8 cellular contexts compared by ENCODE assay signal in genomic region chr19:7871530-7872305, GRCh38. TPM values are rescaled to one million over a fixed set of nuclear protein-coding genes. Genes with fewer than 3 reads are reported as not detected.
DNase-seq lines count a peak whose midpoint lies in the region; ATAC-seq lines count a peak whose summit lies in the region.

No MANE protein-coding gene starts in this region.

- peaks cover 6% of the 10 kb centered on the region for H3K27me3 ChIP-seq in layer of hippocampus (ENCODE audit: control insufficient read depth, insufficient read depth, low read length)

- H3K27ac ChIP-seq in layer of hippocampus (ENCODE audit: low read depth, low read length): peak overlapping the region; percentile 65

- DNase-seq in DMS53 (lab: John Stamatoyannopoulos, UW) (peak; percentile 79), DMS53 treated with DMSO at 0.1 percent for 48 hours (lab: John Stamatoyannopoulos, UW; ENCODE audit: unreplicated experiment) (no peak), NCI-H345 (lab: John Stamatoyannopoulos, UW) (peak; percentile 80), cerebellum (ENCODE audit: low spot score) (peak; percentile 79)
- peak; percentile 73 to 81 for DNase-seq in activated CD4-positive, alpha-beta T cell treated with anti-CD3 and anti-CD28 coated beads for 4 hours
- peak; percentile 94 for DNase-seq in stimulated activated CD4-positive, alpha-beta T cell treated with anti-CD3 and anti-CD28 coated beads, Interleukin-1b, Interleukin-23, amount 100 ng/mL, for 48 hours

- ATAC-seq in GM18511 (IDR thresholded peaks at IDR 0.05; ENCODE audit: unreplicated experiment): no peak

RNA-seq across cellular contexts. Expression of gene PRR36, which starts 2.5 kb away (rescaled TPM):
- total RNA-seq in cerebellum: 2.4 TPM

RNA-seq across cellular contexts. Expression of gene LRRC8E, which starts 16.6 kb away (rescaled TPM):
- total RNA-seq in cerebellum: not detected

RNA-seq across cellular contexts. Expression of gene MAP2K7, which starts 32.0 kb away (rescaled TPM):
- 8.5 TPM for total RNA-seq in cerebellum

RNA-seq across cellular contexts. Expression of gene EVI5L, which starts 41.7 kb away (rescaled TPM):
- total RNA-seq in cerebellum: 24.7 TPM

RNA-seq across cellular contexts. Expression of gene TGFBR3L, which starts 42.9 kb away (rescaled TPM):
- total RNA-seq in cerebellum: not detected
